Comparison of ENCODE assay signal across 8 cellular contexts in the genomic region with DNA sequence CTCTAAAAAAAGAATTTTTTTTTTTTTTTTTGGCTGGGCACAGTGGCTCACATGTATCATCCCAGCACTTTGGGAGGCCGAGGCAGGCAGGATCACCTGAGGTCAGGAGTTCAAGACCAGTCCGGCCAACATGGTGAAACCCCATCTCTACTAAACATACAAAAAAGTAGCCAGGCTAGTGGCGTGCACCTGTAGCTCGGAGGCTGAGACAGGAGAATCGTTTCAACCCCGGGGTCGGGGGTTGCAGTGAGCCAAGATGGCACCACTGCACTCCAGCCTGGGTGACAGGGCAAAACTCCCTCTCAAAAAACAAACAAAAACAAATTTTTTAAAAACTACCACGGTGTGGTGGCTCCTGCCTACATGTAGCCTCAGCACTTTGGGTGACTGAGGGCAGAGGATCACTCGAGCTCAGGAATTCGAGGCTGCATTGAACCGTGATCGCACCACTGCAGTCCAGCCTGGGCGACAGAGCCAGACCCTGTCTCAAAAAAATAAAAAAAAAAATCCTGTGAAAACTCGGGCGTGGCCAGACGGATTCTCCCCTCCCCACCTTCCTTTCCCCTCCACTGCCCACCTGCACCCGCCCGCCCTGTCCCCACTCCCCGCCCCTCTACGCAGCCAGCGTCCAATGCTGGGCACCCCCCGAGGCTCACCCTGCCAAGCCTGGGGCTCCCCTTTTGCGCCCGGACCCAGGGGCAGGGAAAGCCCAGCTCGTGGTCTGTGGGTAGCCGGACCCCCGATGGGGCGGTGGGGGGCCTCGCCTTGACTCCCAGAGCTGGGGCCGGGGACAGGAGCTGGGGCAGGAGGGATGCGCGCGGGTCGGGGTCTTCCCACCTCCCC. TPM values are rescaled to one million over a fixed set of nuclear protein-coding genes. Genes with fewer than 3 reads are reported as not detected.
DNase-seq lines count a peak whose midpoint lies in the region; ATAC-seq and TF ChIP-seq lines count a peak whose summit lies in the region.

No MANE protein-coding gene starts in this region.

- peak overlapping the region; percentile 64 to 92 for H3K4me3 ChIP-seq in foreskin fibroblast (ENCODE audit: low read depth in 1 of 2, low read length in 2 of 2)

- H3K9me3 Mint-ChIP-seq in progenitor cell of endocrine pancreas (ENCODE audit: low read depth) = no peaks in the 10 kb centered on the region

- peak; percentile 46 for DNase-seq in activated T-cell treated with anti-CD3 and anti-CD28 coated beads, Interleukin-2, amount 50 U/mL, for 1 hour
- no peak for DNase-seq in activated T-cell treated with anti-CD3 and anti-CD28 coated beads for 4 hours
- DNase-seq in foreskin fibroblast = peak in 1 of 2 donors; percentile 17
- DNase-seq in progenitor cell of endocrine pancreas (ENCODE audit: low spot score, unreplicated experiment) = no peak
- no peak for DNase-seq in NCI-H1436 treated with DMSO at 0.1 percent for 48 hours (lab: John Stamatoyannopoulos, UW)
- DNase-seq in HT-29 (ENCODE audit: low spot score) = no peak

- H3K27ac ChIP-seq in VCaP = peak overlapping the region; percentile 96

- peak overlapping the region; percentile 80 for H3K4me3 Mint-ChIP-seq in progenitor cell of endocrine pancreas (ENCODE audit: low read depth)

- no peak overlapping the region for H3K27ac Mint-ChIP-seq in progenitor cell of endocrine pancreas

- H3K4me1 Mint-ChIP-seq in progenitor cell of endocrine pancreas (ENCODE audit: low read depth) = peaks cover 11% of the 10 kb centered on the region

- peaks cover 3% of the 10 kb centered on the region for H3K36me3 Mint-ChIP-seq in progenitor cell of endocrine pancreas (ENCODE audit: insufficient read depth)

- TF ChIP-seq CTCF in VCaP (conservative IDR thresholded peaks at IDR 0.05) = no peak
- no peak for TF ChIP-seq CTCF in foreskin fibroblast (IDR thresholded peaks at IDR 0.05; ENCODE audit: low read depth, low read length)
- TF ChIP-seq CTCF in progenitor cell of endocrine pancreas (IDR thresholded peaks at IDR 0.05; ENCODE audit: unreplicated experiment) = no peak

- ATAC-seq in HG03039 (IDR thresholded peaks at IDR 0.05; ENCODE audit: unreplicated experiment) = peak; percentile 25

- no peaks in the 10 kb centered on the region for H3K27me3 Mint-ChIP-seq in progenitor cell of endocrine pancreas

RNA-seq across cellular contexts. Expression of a gene that starts 0.7 kb away (rescaled TPM):
- 35.4 and 41.8 TPM in 2 replicates for total RNA-seq in progenitor cell of endocrine pancreas
- 37.4 and 39.8 TPM in 2 replicates for total RNA-seq in HT-29 (2014; rRNA removed; shearing (Covaris generic))

RNA-seq across cellular contexts. Expression of a gene that starts 32.0 kb away (rescaled TPM):
- 14.3 and 16.4 TPM in 2 replicates for total RNA-seq in progenitor cell of endocrine pancreas
- 31.5 and 36.5 TPM in 2 replicates for total RNA-seq in HT-29 (2014; rRNA removed; shearing (Covaris generic))

RNA-seq across cellular contexts. Expression of a gene that starts 32.1 kb away (rescaled TPM):
- 27.7 and 31.8 TPM in 2 replicates for total RNA-seq in progenitor cell of endocrine pancreas
- 73.6 and 81.2 TPM in 2 replicates for total RNA-seq in HT-29 (2014; rRNA removed; shearing (Covaris generic))

RNA-seq across cellular contexts. Expression of a gene that starts 36.5 kb away (rescaled TPM):
- 44.8 and 45.0 TPM in 2 replicates for total RNA-seq in progenitor cell of endocrine pancreas
- total RNA-seq in HT-29 (2014; rRNA removed; shearing (Covaris generic)) = 34.8 and 38.8 TPM in 2 replicates

RNA-seq across cellular contexts. Expression of a gene that starts 46.0 kb away (rescaled TPM):
- 48.6 and 50.5 TPM in 2 replicates for total RNA-seq in progenitor cell of endocrine pancreas
- total RNA-seq in HT-29 (2014; rRNA removed; shearing (Covaris generic)) = 96.9 and 101 TPM in 2 replicates
